ENCODE assay signal across 20 cellular contexts in the genomic region with DNA sequence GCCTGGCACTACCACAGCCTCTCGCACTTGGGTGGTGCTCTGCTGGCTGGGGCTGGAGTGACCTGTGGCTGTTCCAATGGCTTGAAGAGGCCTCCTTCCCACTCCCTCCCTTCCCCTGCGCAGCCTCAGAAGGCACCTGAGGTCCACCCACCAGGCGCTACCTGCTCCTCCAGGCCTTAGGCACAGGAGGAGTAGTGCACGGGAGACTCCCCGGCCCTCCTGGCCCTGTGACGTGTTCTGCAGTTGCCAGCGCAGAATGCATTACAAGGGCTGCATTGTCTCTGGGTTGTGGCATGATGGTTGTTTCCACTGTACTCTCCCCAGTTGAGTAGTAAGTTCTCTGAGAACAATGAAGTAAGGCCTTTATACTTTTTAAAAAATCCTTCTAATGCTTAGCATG.
"Had no signal": no experiment of that assay in that cellular context is flagged by ENCODE, and none has a peak within 500 bp of the region (broad histone marks: within the 10 kb centered on the region; RNA-seq: fewer than 3 reads in every experiment).

No MANE protein-coding gene starts in this region.

- H3K4me1 ChIP-seq: foreskin keratinocyte, left ventricle myocardium inferior, tibial artery had no signal

- H3K4me2 ChIP-seq: hepatocyte had no signal

- H3K4me3 ChIP-seq: hepatocyte, left ventricle myocardium inferior, tibial artery had no signal

- H3K27ac ChIP-seq: brain microvascular endothelial cell, foreskin keratinocyte, hepatocyte, left ventricle myocardium inferior, tibial artery had no signal

- H3K27ac Mint-ChIP-seq: activated CD8-positive, alpha-beta T cell treated with anti-CD3 and anti-CD28 coated beads, Interleukin-2, amount 10 ng/mL, durations not matched to agents 7 days and 5 days; activated naive CD4-positive, alpha-beta T cell treated with anti-CD3 and anti-CD28 coated beads, Interleukin-2, amount 50 U/mL, for 72 hours; activated T-helper 17 cell treated with anti-CD3 and anti-CD28 coated beads, Interleukin-2, amount 50 U/mL, for 72 hours; nephron had no signal

- ATAC-seq: activated CD8-positive, alpha-beta T cell treated with anti-CD3 and anti-CD28 coated beads, Interleukin-2, amount 10 ng/mL, durations not matched to agents 7 days and 5 days; activated naive CD4-positive, alpha-beta T cell treated with anti-CD3 and anti-CD28 coated beads, Interleukin-2, amount 50 U/mL, for 72 hours; activated T-helper 17 cell treated with anti-CD3 and anti-CD28 coated beads, Interleukin-2, amount 50 U/mL, for 72 hours; foreskin keratinocyte had no signal

- H3K4me1 Mint-ChIP-seq: nephron had no signal

- H3K79me2 ChIP-seq: hepatocyte had no signal

- H3K36me3 ChIP-seq: brain microvascular endothelial cell, left ventricle myocardium inferior, tibial artery had no signal

- H3K27me3 ChIP-seq: brain microvascular endothelial cell, foreskin keratinocyte had no signal

- H2AFZ ChIP-seq: hepatocyte had no signal

- H3K4me3 Mint-ChIP-seq: activated CD8-positive, alpha-beta T cell treated with anti-CD3 and anti-CD28 coated beads, Interleukin-2, amount 10 ng/mL, durations not matched to agents 7 days and 5 days; activated T-helper 17 cell treated with anti-CD3 and anti-CD28 coated beads, Interleukin-2, amount 50 U/mL, for 72 hours; nephron had no signal

- DNase-seq: activated CD4-positive, alpha-beta T cell treated with anti-CD3 and anti-CD28 coated beads for 1 hour; activated CD4-positive, alpha-beta T cell treated with anti-CD3 and anti-CD28 coated beads, Interleukin-2, amount 50 U/mL, for 1 hour; activated CD8-positive, alpha-beta T cell treated with anti-CD3 and anti-CD28 coated beads, Interleukin-2, amount 10 ng/mL, durations not matched to agents 7 days and 5 days; activated T-cell treated with anti-CD3 and anti-CD28 coated beads, Interleukin-2, amount 50 U/mL, for 1 hour; aorta; brain microvascular endothelial cell; central memory CD4-positive, alpha-beta T cell; dermis blood vessel endothelial cell; effector memory CD4-positive, alpha-beta T cell; foreskin keratinocyte; left ventricle myocardium inferior; stimulated activated CD4-positive, alpha-beta T cell treated with anti-CD3 and anti-CD28 coated beads, Interleukin-2, amount 100 ng/mL, for 48 hours; stimulated activated CD8-positive, alpha-beta memory T cell treated with anti-CD3 and anti-CD28 coated beads, Interleukin-4, amount 100 ng/mL, for 48 hours; stimulated activated naive CD4-positive, alpha-beta T cell; T-helper 1 cell; tibial artery had no signal
